9 cellular contexts compared by ENCODE assay signal in genomic region chr19:5533257-5533656, GRCh38. TPM values are rescaled to one million over a fixed set of nuclear protein-coding genes. Genes with fewer than 3 reads are reported as not detected.
"Had no signal": no experiment of that assay in that cellular context is flagged by ENCODE, and none has a peak within 500 bp of the region (broad histone marks: within the 10 kb centered on the region; RNA-seq: fewer than 3 reads in every experiment).

No MANE protein-coding gene starts in this region.

- H3K27ac Mint-ChIP-seq: IgD-negative memory B cell had no signal

- H3K4me2 ChIP-seq: KMS-11 had no signal

- H3K27ac ChIP-seq: HL-60, KMS-11 had no signal

- DNase-seq: IMR-90, KBM-7, KG1 had no signal

- H3K4me1 Mint-ChIP-seq: IgD-negative memory B cell had no signal

- H3K9ac ChIP-seq: KMS-11 had no signal

- H3K4me3 ChIP-seq: K562 had no signal

- ATAC-seq: HepG2, K562 had no signal

RNA-seq across cellular contexts. Expression of gene TINCR, which starts 34.5 kb away (rescaled TPM):
- total RNA-seq: HT-29, IMR-90 had no signal
- polyA plus RNA-seq: IgD-negative memory B cell had no signal
